10 cellular contexts compared by ENCODE assay signal in the genomic region with DNA sequence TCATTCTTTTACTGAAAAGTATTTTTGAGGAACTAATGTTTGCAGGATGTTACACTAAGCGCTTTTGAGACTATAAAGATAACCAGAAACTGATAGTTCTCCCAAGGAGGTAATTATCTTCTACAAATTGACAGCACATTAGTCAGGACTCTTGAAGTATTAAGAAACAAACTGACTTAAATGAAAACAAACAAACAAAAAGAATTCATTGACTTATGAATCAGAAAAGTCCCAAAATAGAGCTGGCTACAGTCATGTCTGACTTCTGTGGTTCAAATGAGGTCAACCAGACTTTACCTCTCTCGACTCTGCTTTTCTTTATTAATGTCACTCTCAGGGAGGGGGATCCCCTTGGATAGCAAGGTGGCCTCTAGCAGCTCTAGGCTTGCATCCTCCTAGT.
DNase-seq lines count a peak whose midpoint lies in the region; ATAC-seq and TF ChIP-seq lines count a peak whose summit lies in the region.
"Had no signal": no experiment of that assay in that cellular context is flagged by ENCODE, and none has a peak within 500 bp of the region (broad histone marks: within the 10 kb centered on the region; RNA-seq: fewer than 3 reads in every experiment).

No MANE protein-coding gene starts in this region.

- no peak overlapping the region for H3K23ac ChIP-seq in trophoblast cell (ENCODE audit: low read length)

- H3K9me3 ChIP-seq in mucosa of descending colon (no peaks in the 10 kb centered on the region), trophoblast cell (ENCODE audit: insufficient read depth, low read depth, low read length) (no peaks in the 10 kb centered on the region)

- no peak overlapping the region for H4K12ac ChIP-seq in trophoblast cell (ENCODE audit: low read depth, low read length)

- no peak overlapping the region for H3K14ac ChIP-seq in trophoblast cell (ENCODE audit: low read length)

- H3K4me1 ChIP-seq in mucosa of descending colon (ENCODE audit: low read depth) (peaks cover 8% of the 10 kb centered on the region), trophoblast cell (ENCODE audit: control insufficient read depth in 1 of 2, insufficient read depth in 2 of 2, low read length in 2 of 2) (no peaks in the 10 kb centered on the region)

- H3K27ac ChIP-seq in trophoblast cell (ENCODE audit: low read depth, low read length), result no peak overlapping the region

- no peak for TF ChIP-seq CTCF in GM10248 (IDR thresholded peaks at IDR 0.05; ENCODE audit: control extremely low read depth, extremely low read depth, low read depth, missing control alignments)
- no peak for TF ChIP-seq CTCF in mucosa of descending colon (IDR thresholded peaks at IDR 0.05)

- H3K27me3 ChIP-seq in trophoblast cell (ENCODE audit: insufficient read depth, low read length), result no peaks in the 10 kb centered on the region

- no peak overlapping the region for H4K91ac ChIP-seq in trophoblast cell (ENCODE audit: low read depth, low read length)

- WGBS in trophoblast cell (ENCODE audit: extremely low coverage, insufficient coverage, insufficient read length), result no CpG with 5 or more reads among the region's 2 CpGs

- ATAC-seq in GM19372 (IDR thresholded peaks at IDR 0.05; ENCODE audit: low read depth, unreplicated experiment) (peak; percentile 87), HG02852 (IDR thresholded peaks at IDR 0.05; ENCODE audit: unreplicated experiment) (peak; percentile 98), mucosa of descending colon (no peak)
- ATAC-seq: activated CD8-positive, alpha-beta T cell treated with anti-CD3 and anti-CD28 coated beads for 36 hours; Panc1 had no signal

- H3K4ac ChIP-seq in trophoblast cell (ENCODE audit: low read depth, low read length), result no peak overlapping the region

- no peak overlapping the region for H2BK12ac ChIP-seq in trophoblast cell (ENCODE audit: low read length)

- intact Hi-C loops in mucosa of descending colon (cut with DNase I, micrococcal nuclease), result no loop called here

- H3K36me3 ChIP-seq in mucosa of descending colon (ENCODE audit: low read depth) (no peaks in the 10 kb centered on the region), trophoblast cell (ENCODE audit: control insufficient read depth in 1 of 2, insufficient read depth in 2 of 2, low read length in 2 of 2) (no peaks in the 10 kb centered on the region)

- POLR2A ChIA-PET in GM10248 (lab: Yijun Ruan, JAX), result no interaction called here

- H2BK120ac ChIP-seq in trophoblast cell (ENCODE audit: insufficient read depth, low read length, poor library complexity), result no peak overlapping the region

- CTCF ChIA-PET in GM10248 (lab: Yijun Ruan, JAX), result no interaction called here

- H2AK5ac ChIP-seq in trophoblast cell (ENCODE audit: low read length), result no peak overlapping the region

- peak; percentile 33 for DNase-seq in GM10248 (ENCODE audit: extremely low spot score)
- DNase-seq in KBM-7, result peak; percentile 3
- no peak for DNase-seq in mucosa of descending colon
- no peak for DNase-seq in AG08395 (ENCODE audit: low spot score)
- DNase-seq in NCI-H2081 (lab: John Stamatoyannopoulos, UW), result no peak
- DNase-seq in trophoblast cell, result no peak
- DNase-seq: activated CD8-positive, alpha-beta T cell treated with anti-CD3 and anti-CD28 coated beads for 36 hours had no signal

- in situ Hi-C loops in KBM-7 (cut with MboI; ENCODE audit: low pct_unique_long_range_greater_than_20kb, low sequenced_read_pairs), result no loop called here

- H4K8ac ChIP-seq in trophoblast cell (ENCODE audit: low read depth, low read length), result no peak overlapping the region

- H3K18ac ChIP-seq in trophoblast cell (ENCODE audit: low read length), result no peak overlapping the region

- no peaks in the 10 kb centered on the region for H3K79me2 ChIP-seq in trophoblast cell (ENCODE audit: control insufficient read depth, insufficient read depth, low read length, poor library complexity)

- no peak overlapping the region for H2AFZ ChIP-seq in trophoblast cell (ENCODE audit: insufficient read depth, low read length, poor library complexity)

- no peak overlapping the region for H3K9ac ChIP-seq in trophoblast cell (ENCODE audit: low read length)

- H3K4me2 ChIP-seq in trophoblast cell (ENCODE audit: low read length), result no peak overlapping the region

- no peak overlapping the region for H3K4me3 ChIP-seq in mucosa of descending colon
- H3K4me3 ChIP-seq in trophoblast cell (ENCODE audit: low read depth, low read length), result no peak overlapping the region

- no peak overlapping the region for H2BK5ac ChIP-seq in trophoblast cell (ENCODE audit: low read depth, low read length, poor library complexity)

- H3K79me1 ChIP-seq in trophoblast cell (ENCODE audit: low read length), result no peaks in the 10 kb centered on the region

Comparison
In these comparisons a context has a peak if more than half of its experiments do, and no peak if none do; other contexts are left out.
1. DNase-seq: peak in GM10248 (single experiment) and KBM-7 (single experiment); none in mucosa of descending colon (0 of 3), AG08395 (single experiment), NCI-H2081 (0 of 2) and trophoblast cell (0 of 2).